22 cellular contexts compared by ENCODE assay signal in genomic region chr17:53336281-53336680, GRCh38.
DNase-seq lines count a peak whose midpoint lies in the region; ATAC-seq and TF ChIP-seq lines count a peak whose summit lies in the region.
"Had no signal": no experiment of that assay in that cellular context is flagged by ENCODE, and none has a peak within 500 bp of the region (broad histone marks: within the 10 kb centered on the region; RNA-seq: fewer than 3 reads in every experiment).

No MANE protein-coding gene starts in this region.

- H3K27ac Mint-ChIP-seq in naive thymus-derived CD4-positive, alpha-beta T cell, result no peak overlapping the region
- H3K27ac Mint-ChIP-seq: CD4-positive, alpha-beta memory T cell; H9 had no signal

- peaks cover 0 to 46% (median 31%) of the 10 kb centered on the region in 8 donors for H3K9me3 ChIP-seq in spleen
- peaks cover 0 to 6% (median 0%) of the 10 kb centered on the region in 3 experiments for H3K9me3 ChIP-seq in naive thymus-derived CD4-positive, alpha-beta T cell (ENCODE audit: control insufficient read depth in 2 of 3, low read length in 3 of 3)
- H3K9me3 ChIP-seq: BLaER1 had no signal

- H3K9me3 Mint-ChIP-seq in naive thymus-derived CD4-positive, alpha-beta T cell, result peaks cover 0 to 45% (median 12%) of the 10 kb centered on the region in 11 donors

- intact Hi-C loops in spleen (cut with DNase I; ENCODE audit: low total_unique reads), result no loop called here
- intact Hi-C loops in naive thymus-derived CD4-positive, alpha-beta T cell (cut with micrococcal nuclease), result no loop called here

- H3K27ac ChIP-seq in foreskin keratinocyte, result no peak overlapping the region
- H3K27ac ChIP-seq in spleen, result no peak overlapping the region
- H3K27ac ChIP-seq in naive thymus-derived CD4-positive, alpha-beta T cell (ENCODE audit: low read depth, low read length), result no peak overlapping the region
- H3K27ac ChIP-seq: A549, BLaER1, HL-60, Peyer's patch had no signal

- CTCF ChIA-PET in naive thymus-derived CD4-positive, alpha-beta T cell (lab: Charles Lee), result no interaction called here

- POLR2A ChIA-PET in naive thymus-derived CD4-positive, alpha-beta T cell (lab: Charles Lee), result no interaction called here

- WGBS in spleen, 5 donors, result 50 to 68% (median 63%) methylated on average over 3 to 4 of the region's 4 CpGs

- peak; percentile 91 for ATAC-seq in foreskin keratinocyte
- no peak for ATAC-seq in naive thymus-derived CD4-positive, alpha-beta T cell
- ATAC-seq: A549 had no signal

- peaks cover 0 to 7% (median 0%) of the 10 kb centered on the region in 5 donors for H3K36me3 Mint-ChIP-seq in naive thymus-derived CD4-positive, alpha-beta T cell
- H3K36me3 Mint-ChIP-seq: CD4-positive, alpha-beta memory T cell had no signal

- H3K36me3 ChIP-seq in spleen, result no peaks in the 10 kb centered on the region
- H3K36me3 ChIP-seq in naive thymus-derived CD4-positive, alpha-beta T cell (ENCODE audit: control insufficient read depth in 2 of 3, insufficient read depth in 3 of 3, low read length in 3 of 3), result no peaks in the 10 kb centered on the region
- H3K36me3 ChIP-seq: BLaER1, Peyer's patch had no signal

- no peaks in the 10 kb centered on the region for H3K27me3 Mint-ChIP-seq in naive thymus-derived CD4-positive, alpha-beta T cell
- H3K27me3 Mint-ChIP-seq: CD4-positive, alpha-beta memory T cell had no signal

- no peaks in the 10 kb centered on the region for H3K4me1 Mint-ChIP-seq in naive thymus-derived CD4-positive, alpha-beta T cell
- H3K4me1 Mint-ChIP-seq: CD4-positive, alpha-beta memory T cell had no signal

- TF ChIP-seq POLR2A in spleen (IDR thresholded peaks at IDR 0.05), result no peak

- H3K4me1 ChIP-seq in foreskin keratinocyte (no peaks in the 10 kb centered on the region), spleen (no peaks in the 10 kb centered on the region)
- H3K4me1 ChIP-seq in naive thymus-derived CD4-positive, alpha-beta T cell (ENCODE audit: control insufficient read depth in 2 of 2, insufficient read depth in 2 of 2, low read length in 2 of 2), result no peaks in the 10 kb centered on the region
- H3K4me1 ChIP-seq: A549, BLaER1, Peyer's patch had no signal

- no peak overlapping the region for H3K4me3 ChIP-seq in spleen
- H3K4me3 ChIP-seq in naive thymus-derived CD4-positive, alpha-beta T cell (ENCODE audit: low read length), result no peak overlapping the region
- H3K4me3 ChIP-seq: A549, BLaER1, Peyer's patch had no signal

- no peak for TF ChIP-seq CTCF in foreskin keratinocyte (conservative IDR thresholded peaks at IDR 0.05)
- TF ChIP-seq CTCF in spleen (IDR thresholded peaks at IDR 0.05 in 8 of 11, conservative IDR thresholded peaks at IDR 0.05 in 3 of 11), result no peak

- no peaks in the 10 kb centered on the region for H3K27me3 ChIP-seq in foreskin keratinocyte
- no peaks in the 10 kb centered on the region for H3K27me3 ChIP-seq in spleen (replicated peaks in 1 of 7)
- H3K27me3 ChIP-seq in naive thymus-derived CD4-positive, alpha-beta T cell (ENCODE audit: control insufficient read depth in 2 of 2, insufficient read depth in 2 of 2, low read length in 2 of 2), result no peaks in the 10 kb centered on the region
- H3K27me3 ChIP-seq: BLaER1, Peyer's patch had no signal

- DNase-seq in HK-2 (ENCODE audit: unreplicated experiment), result peak; percentile 34
- peak; percentile 82 for DNase-seq in T1000 (lab: John Stamatoyannopoulos, UW)
- peak; percentile 61 to 86 for DNase-seq in foreskin keratinocyte
- peak; percentile 41 for DNase-seq in spleen
- DNase-seq in middle frontal gyrus (ENCODE audit: extremely low spot score, low spot score), result no peak
- DNase-seq in foreskin melanocyte, result no peak
- DNase-seq in naive thymus-derived CD4-positive, alpha-beta T cell, result no peak
- DNase-seq: CD4-positive, alpha-beta memory T cell; DMS53; EL; H9; MM.1S; NCI-H1092; NCI-H1436 treated with DMSO at 0.1 percent for 48 hours; NCI-H2081; NCI-H446 treated with DMSO at 0.1 percent for 48 hours; NCI-H69; Peyer's patch; Right ventricle myocardium superior had no signal

- no peak overlapping the region for H3K4me3 Mint-ChIP-seq in naive thymus-derived CD4-positive, alpha-beta T cell
- H3K4me3 Mint-ChIP-seq: CD4-positive, alpha-beta memory T cell; H9 had no signal

Comparison
In these comparisons a context has a peak if more than half of its experiments do, and no peak if none do; other contexts are left out.
1. DNase-seq: peak in HK-2 (single experiment), T1000 (single experiment), foreskin keratinocyte (2 of 2) and spleen (single experiment); none in middle frontal gyrus (single experiment), foreskin melanocyte (single experiment) and naive thymus-derived CD4-positive, alpha-beta T cell (0 of 9).